ENCODE assay signal across 31 cellular contexts in the genomic region with DNA sequence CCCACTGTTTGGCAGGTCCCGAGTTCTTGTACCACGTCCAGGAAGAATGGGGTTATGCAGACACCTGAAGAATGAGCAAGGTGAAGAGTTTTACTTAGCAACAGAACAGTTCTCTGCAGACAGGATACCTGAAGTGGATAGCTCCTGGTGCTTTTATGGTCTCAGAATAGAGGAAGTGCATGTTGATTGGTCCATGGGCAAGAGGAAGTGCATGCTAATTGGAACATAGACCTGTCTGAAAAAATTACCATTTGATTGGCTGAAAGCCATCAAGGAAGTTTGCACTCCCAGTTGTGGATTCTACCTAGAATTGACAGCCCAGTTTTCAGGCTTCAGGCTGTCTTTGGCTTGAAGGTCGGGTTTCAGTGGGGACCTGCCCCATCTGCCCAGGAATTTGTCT.
"Had no signal": no experiment of that assay in that cellular context is flagged by ENCODE, and none has a peak within 500 bp of the region (broad histone marks: within the 10 kb centered on the region; RNA-seq: fewer than 3 reads in every experiment).

No MANE protein-coding gene starts in this region.

- DNase-seq: colonic mucosa; cortex of kidney; effector CD8-positive, alpha-beta T cell; effector memory CD8-positive, alpha-beta T cell; endodermal cell; erythroblast; esophagus squamous epithelium; foreskin fibroblast; foreskin melanocyte; gastrocnemius medialis; glutamatergic neuron; head of caudate nucleus; heart right ventricle; hypothalamus; islet precursor cell; kidney glomerular epithelial cell; left colon; left ventricle myocardium inferior; lower lobe of right lung; mesenchymal stem cell; naive B cell had no signal

- H3K79me2 ChIP-seq: hepatocyte had no signal

- FAIRE-seq: endometrium, kidney had no signal

- H3K4me3 ChIP-seq: colonic mucosa, esophagus squamous epithelium, gastrocnemius medialis, heart right ventricle, hepatocyte, left ventricle myocardium inferior, lower lobe of right lung, mucosa of descending colon had no signal

- ATAC-seq: effector memory CD8-positive, alpha-beta T cell; esophagus mucosa; gastrocnemius medialis; heart right ventricle; left colon; left lobe of liver; mucosa of descending colon had no signal

- H3K4me2 ChIP-seq: hepatocyte had no signal

- H3K27ac ChIP-seq: colonic mucosa, epithelial cell of prostate, esophagus squamous epithelium, gastrocnemius medialis, heart right ventricle, hepatocyte, left ventricle myocardium inferior, lower lobe of right lung had no signal

- H3K4me1 ChIP-seq: colonic mucosa, esophagus squamous epithelium, gastrocnemius medialis, heart right ventricle, left ventricle myocardium inferior, lower lobe of right lung had no signal

- H3K4me3 Mint-ChIP-seq: dendritic cell treated with granulocyte-macrophage colony-stimulating factor and Interleukin-4, amounts not matched to agents 40 ng/mL and 50 ng/mL, for 4 days; effector memory CD8-positive, alpha-beta T cell; endodermal cell; immature natural killer cell; mesothelial cell of epicardium had no signal

- H3K9me3 ChIP-seq: colonic mucosa, esophagus squamous epithelium, gastrocnemius medialis, lower lobe of right lung had no signal

- H3K27ac Mint-ChIP-seq: dendritic cell treated with granulocyte-macrophage colony-stimulating factor and Interleukin-4, amounts not matched to agents 40 ng/mL and 50 ng/mL, for 4 days; effector memory CD8-positive, alpha-beta T cell; endodermal cell; immature natural killer cell; mesothelial cell of epicardium had no signal

- H3K36me3 ChIP-seq: colonic mucosa, esophagus squamous epithelium, gastrocnemius medialis, heart right ventricle, left ventricle myocardium inferior, lower lobe of right lung had no signal

- H3K4me1 Mint-ChIP-seq: endodermal cell, immature natural killer cell, mesothelial cell of epicardium, naive B cell had no signal

- H3K36me3 Mint-ChIP-seq: immature natural killer cell, mesothelial cell of epicardium, naive B cell had no signal

- H3K27me3 ChIP-seq: colonic mucosa, esophagus squamous epithelium, gastrocnemius medialis, heart right ventricle, hepatocyte had no signal

- H3K27me3 Mint-ChIP-seq: dendritic cell treated with granulocyte-macrophage colony-stimulating factor and Interleukin-4, amounts not matched to agents 40 ng/mL and 50 ng/mL, for 4 days; effector memory CD8-positive, alpha-beta T cell; naive B cell had no signal

- H2AFZ ChIP-seq: hepatocyte had no signal
